ENCODE assay signal across 18 cellular contexts in genomic region chr1:94612081-94612480, GRCh38.
DNase-seq lines count a peak whose midpoint lies in the region; ATAC-seq and TF ChIP-seq lines count a peak whose summit lies in the region.
"Had no signal": no experiment of that assay in that cellular context is flagged by ENCODE, and none has a peak within 500 bp of the region (broad histone marks: within the 10 kb centered on the region; RNA-seq: fewer than 3 reads in every experiment).

No MANE protein-coding gene starts in this region.

- H3K79me2 ChIP-seq in mammary epithelial cell (ENCODE audit: insufficient read depth, low read length) (no peaks in the 10 kb centered on the region), osteoblast (ENCODE audit: insufficient read depth, low read length) (no peaks in the 10 kb centered on the region)

- H4K20me1 ChIP-seq in mammary epithelial cell (ENCODE audit: insufficient read depth, low read length) (no peaks in the 10 kb centered on the region), osteoblast (ENCODE audit: insufficient read depth, low read length) (no peaks in the 10 kb centered on the region)

- H3K4me2 ChIP-seq in mammary epithelial cell (ENCODE audit: insufficient read depth, low read depth, low read length), result no peak overlapping the region
- H3K4me2 ChIP-seq in osteoblast (ENCODE audit: insufficient read depth, low read length), result no peak overlapping the region

- in situ Hi-C loops in mammary epithelial cell (cut with MboI; ENCODE audit: low sequenced_read_pairs in 2 of 2), result no loop called here

- no peaks in the 10 kb centered on the region for H3K36me3 ChIP-seq in mammary epithelial cell (ENCODE audit: insufficient read depth, low read length)
- no peaks in the 10 kb centered on the region for H3K36me3 ChIP-seq in breast epithelium
- no peaks in the 10 kb centered on the region for H3K36me3 ChIP-seq in mucosa of stomach (ENCODE audit: control insufficient read depth, insufficient read depth, low read length)
- H3K36me3 ChIP-seq in upper lobe of right lung, result no peaks in the 10 kb centered on the region
- no peaks in the 10 kb centered on the region for H3K36me3 ChIP-seq in osteoblast (ENCODE audit: insufficient read depth, low read length)
- H3K36me3 ChIP-seq: MG63 had no signal

- dilution Hi-C loops in mammary epithelial cell (cut with HindIII; ENCODE audit: low sequenced_read_pairs), result no loop called here

- WGBS in mammary epithelial cell (ENCODE audit: low coverage, missing lambda C conversion rate), result 83% methylated on average over 2 of the region's 2 CpGs

- intact Hi-C loops in mammary epithelial cell (cut with micrococcal nuclease), result no loop called here
- intact Hi-C loops in breast epithelium (cut with DNase I; ENCODE audit: low total_unique reads), result no loop called here
- intact Hi-C loops in upper lobe of right lung (cut with DNase I), result no loop called here

- H3K9me3 ChIP-seq in mammary epithelial cell (replicated peaks; ENCODE audit: insufficient read depth, low read length) (no peaks in the 10 kb centered on the region), breast epithelium (no peaks in the 10 kb centered on the region), mucosa of stomach (ENCODE audit: control insufficient read depth, low read length) (no peaks in the 10 kb centered on the region), upper lobe of right lung (no peaks in the 10 kb centered on the region), osteoblast (ENCODE audit: low read depth, low read length) (no peaks in the 10 kb centered on the region)
- H3K9me3 ChIP-seq: MG63 had no signal

- H3K27ac ChIP-seq in mammary epithelial cell (ENCODE audit: insufficient read depth, low read depth, low read length) (no peak overlapping the region), breast epithelium (no peak overlapping the region), epithelial cell of prostate (peak overlapping the region; percentile 4), upper lobe of right lung (peak overlapping the region; percentile 2), osteoblast (ENCODE audit: low read depth, low read length) (no peak overlapping the region)
- H3K27ac ChIP-seq: 22Rv1 had no signal

- H3K9ac ChIP-seq in mammary epithelial cell (ENCODE audit: insufficient read depth, low read length), result no peak overlapping the region
- H3K9ac ChIP-seq in mucosa of stomach (ENCODE audit: low read length), result peak overlapping the region; percentile 6

- H3K4me3 ChIP-seq in mammary epithelial cell (replicated peaks in 1 of 3; ENCODE audit: insufficient read depth in 1 of 3, low read depth in 2 of 3, low read length in 3 of 3) (no peak overlapping the region), breast epithelium (no peak overlapping the region), mucosa of stomach (ENCODE audit: low read length) (no peak overlapping the region), upper lobe of right lung (no peak overlapping the region), osteoblast (ENCODE audit: insufficient read depth, low read length) (no peak overlapping the region)
- H3K4me3 ChIP-seq: MG63 had no signal

- no peak for TF ChIP-seq POLR2A in breast epithelium (IDR thresholded peaks at IDR 0.05)

- CTCF ChIA-PET in mammary epithelial cell (lab: Charles Lee; ENCODE audit: low non-redundant PET), result no interaction called here

- DNase-seq in mammary epithelial cell, result peak; percentile 20
- DNase-seq in breast epithelium (ENCODE audit: low spot score in 2 of 2), result no peak
- no peak for DNase-seq in epithelial cell of prostate (ENCODE audit: low read depth, low spot score)
- DNase-seq in upper lobe of right lung, result no peak
- DNase-seq in osteoblast (ENCODE audit: insufficient read length, low spot score, missing footprints), result no peak
- DNase-seq: CD4-positive, alpha-beta memory T cell; DMS79 treated with DMSO at 0.1 percent for 48 hours; HCEC 1CT; MG63; NCI-H1092; NCI-H510A treated with DMSO at 0.1 percent for 48 hours; NCI-H82; Right ventricle myocardium superior had no signal

- ATAC-seq in upper lobe of right lung, result no peak
- no peak for ATAC-seq in HG02642 (IDR thresholded peaks at IDR 0.05; ENCODE audit: poor library complexity, unreplicated experiment)
- ATAC-seq in HG03571 (IDR thresholded peaks at IDR 0.05; ENCODE audit: unreplicated experiment), result no peak
- ATAC-seq: Panc1 had no signal

- BruUV-seq in mammary epithelial cell (replicated peaks; lab: Mats Ljungman, UMichigan), result no TSS peak

- H3K27me3 ChIP-seq in mammary epithelial cell (ENCODE audit: insufficient read depth, low read length) (no peaks in the 10 kb centered on the region), breast epithelium (no peaks in the 10 kb centered on the region), mucosa of stomach (ENCODE audit: control insufficient read depth, insufficient read depth, low read length) (no peaks in the 10 kb centered on the region), upper lobe of right lung (no peaks in the 10 kb centered on the region), osteoblast (ENCODE audit: insufficient read depth, low read length) (no peaks in the 10 kb centered on the region)
- H3K27me3 ChIP-seq: MG63 had no signal

- no peak overlapping the region for H2AFZ ChIP-seq in mammary epithelial cell (ENCODE audit: low read depth, low read length)
- H2AFZ ChIP-seq in osteoblast (ENCODE audit: low read length), result no peak overlapping the region

- H3K4me1 ChIP-seq in mammary epithelial cell (ENCODE audit: insufficient read depth, low read length) (peaks cover 24% of the 10 kb centered on the region), breast epithelium (no peaks in the 10 kb centered on the region), mucosa of stomach (ENCODE audit: control insufficient read depth, insufficient read depth, low read length) (peaks cover 71% of the 10 kb centered on the region), upper lobe of right lung (peaks cover 4% of the 10 kb centered on the region), osteoblast (ENCODE audit: insufficient read depth, low read length) (peaks cover under 1% of the 10 kb centered on the region)

- TF ChIP-seq CTCF in mammary epithelial cell (conservative IDR thresholded peaks at IDR 0.05 in 1 of 2, IDR thresholded peaks at IDR 0.05 in 1 of 2; ENCODE audit: extremely low read depth in 1 of 2, insufficient read depth in 1 of 2, low read depth in 1 of 2, low read length in 2 of 2), result no peak
- no peak for TF ChIP-seq CTCF in breast epithelium (IDR thresholded peaks at IDR 0.05)
- TF ChIP-seq CTCF in upper lobe of right lung (IDR thresholded peaks at IDR 0.05), result no peak
- no peak for TF ChIP-seq CTCF in osteoblast (IDR thresholded peaks at IDR 0.05; ENCODE audit: extremely low read depth, low read depth, low read length)

Comparison
In these comparisons a context has a peak if more than half of its experiments do, and no peak if none do; other contexts are left out.
1. H3K27ac ChIP-seq: peak in epithelial cell of prostate (single experiment) and upper lobe of right lung (single experiment); none in mammary epithelial cell (single experiment), breast epithelium (0 of 2) and osteoblast (single experiment).